Comparison of ENCODE assay signal across 1 cellular context in genomic region chr14:64625363-64626232, GRCh38.
TF ChIP-seq lines count a peak whose summit lies in the region.

No MANE protein-coding gene starts in this region.

TF ChIP-seq in WTC11, 78 proteins besides CTCF, POLR2A, EP300 and RAD21 (continued from another document):
- TF ChIP-seq USF2 (CRISPR knock-in tag; IDR thresholded peaks at IDR 0.05) (no peak), ESRRA (CRISPR knock-in tag; IDR thresholded peaks at IDR 0.05; ENCODE audit: borderline replicate concordance) (no peak), GRHL2 (CRISPR knock-in tag; IDR thresholded peaks at IDR 0.05; ENCODE audit: insufficient replicate concordance, severe bottlenecking) (no peak), EMX1 (CRISPR knock-in tag; IDR thresholded peaks at IDR 0.05) (no peak), E2F5 (CRISPR knock-in tag; IDR thresholded peaks at IDR 0.05) (no peak), E2F4 (CRISPR knock-in tag; IDR thresholded peaks at IDR 0.05; ENCODE audit: borderline replicate concordance, low read depth) (no peak), ZNF396 (CRISPR knock-in tag; IDR thresholded peaks at IDR 0.05; ENCODE audit: borderline replicate concordance) (no peak), ELF4 (CRISPR knock-in tag; IDR thresholded peaks at IDR 0.05; ENCODE audit: low read depth) (no peak), KAT7 (CRISPR knock-in tag; IDR thresholded peaks at IDR 0.05; ENCODE audit: borderline replicate concordance) (no peak)
TF ChIP-seq in WTC11: peak in this region for 0.
